39 cellular contexts compared by ENCODE assay signal in the genomic region with DNA sequence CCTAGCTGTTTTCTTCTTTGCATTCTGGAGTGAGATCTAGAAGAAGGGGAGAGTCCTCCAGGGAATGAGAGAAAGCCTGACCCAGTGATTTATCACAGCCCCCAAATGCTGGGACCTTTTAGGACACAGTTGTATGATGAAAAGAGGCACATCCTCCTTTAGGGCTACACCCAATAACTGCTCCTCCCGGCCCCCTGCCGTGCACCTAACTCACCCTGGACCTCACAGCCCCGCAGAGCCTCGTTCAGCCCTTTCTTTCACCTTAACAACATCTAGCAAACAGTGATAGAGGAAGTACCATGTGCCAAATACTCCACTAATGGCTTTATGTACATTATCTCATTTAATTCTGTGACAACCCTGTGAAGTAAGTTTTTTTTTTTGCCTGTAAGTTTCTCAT.
"Had no signal": no experiment of that assay in that cellular context is flagged by ENCODE, and none has a peak within 500 bp of the region (broad histone marks: within the 10 kb centered on the region; RNA-seq: fewer than 3 reads in every experiment).

No MANE protein-coding gene starts in this region.

- H3K9me3 ChIP-seq: adrenal gland, ascending aorta, body of pancreas, breast epithelium had no signal

- H3K9me3 Mint-ChIP-seq: activated naive CD4-positive, alpha-beta T cell treated with anti-CD3 and anti-CD28 coated beads for 36 hours; activated naive CD4-positive, alpha-beta T cell treated with anti-CD3 and anti-CD28 coated beads, Interleukin-2, amount 10 ng/mL, durations not matched to agents 7 days and 5 days; activated naive CD4-positive, alpha-beta T cell treated with anti-CD3 and anti-CD28 coated beads, Interleukin-2, amount 50 U/mL, for 24 hours; activated naive CD8-positive, alpha-beta T cell treated with anti-CD3 and anti-CD28 coated beads for 36 hours; activated naive CD8-positive, alpha-beta T cell treated with anti-CD3 and anti-CD28 coated beads, Interleukin-2, amount 10 ng/mL, durations not matched to agents 7 days and 5 days; activated naive CD8-positive, alpha-beta T cell treated with anti-CD3 and anti-CD28 coated beads, Interleukin-2, amount 50 U/mL, for 24 hours; activated T-cell treated with anti-CD3 and anti-CD28 coated beads, Interleukin-2, amount 50 U/mL, for 24 hours; activated T-cell treated with anti-CD3 and anti-CD28 coated beads, Interleukin-2, amount 50 U/mL, for 4 hours; activated T-helper 1 cell treated with anti-CD3 and anti-CD28 coated beads, Interleukin-12 subunit alpha, Interleukin-12 subunit beta, Interleukin-2, Interleukin-4 antibody, amounts not matched to agents 30 ng/mL and 10 ng/mL and 1 ng/mL, durations not matched to agents 14 hours and 24 hours and 36 hours; activated T-helper 17 cell treated with anti-CD3 and anti-CD28 coated beads, Interleukin-2, amount 50 U/mL, for 72 hours; activated T-helper 2 cell treated with anti-CD3 and anti-CD28 coated beads, Interferon-gamma antibody, Interleukin-2, Interleukin-4, amounts not matched to agents 10 μg/mL and 5 μg/mL and 100 μg/mL, durations not matched to agents 14 hours and 24 hours and 36 hours; brain had no signal

- FAIRE-seq: astrocyte, bronchial epithelial cell had no signal

- H3K27me3 Mint-ChIP-seq: activated naive CD4-positive, alpha-beta T cell treated with anti-CD3 and anti-CD28 coated beads, Interleukin-2, amount 10 ng/mL, durations not matched to agents 7 days and 5 days; activated naive CD8-positive, alpha-beta T cell; activated naive CD8-positive, alpha-beta T cell treated with anti-CD3 and anti-CD28 coated beads, Interleukin-2, amount 10 ng/mL, durations not matched to agents 7 days and 5 days; activated naive CD8-positive, alpha-beta T cell treated with anti-CD3 and anti-CD28 coated beads, Interleukin-2, amount 50 U/mL, for 24 hours; activated T-cell treated with anti-CD3 and anti-CD28 coated beads, Interleukin-2, amount 50 U/mL, for 24 hours; activated T-helper 17 cell treated with anti-CD3 and anti-CD28 coated beads, Interleukin-2, amount 50 U/mL, for 72 hours; central memory CD8-positive, alpha-beta T cell had no signal

- ATAC-seq: activated naive CD4-positive, alpha-beta T cell treated with anti-CD3 and anti-CD28 coated beads, Interleukin-2, amount 50 U/mL, for 72 hours; activated naive CD8-positive, alpha-beta T cell treated with anti-CD3 and anti-CD28 coated beads, Interleukin-2, amount 50 U/mL, for 24 hours; activated T-cell treated with anti-CD3 and anti-CD28 coated beads, Interleukin-2, amount 50 U/mL, for 4 hours; activated T-cell treated with anti-CD3 and anti-CD28 coated beads, Interleukin-2, amount 50 U/mL, for 72 hours; activated T-helper 17 cell treated with anti-CD3 and anti-CD28 coated beads, Interleukin-2, amount 50 U/mL, for 72 hours; body of pancreas had no signal

- H3K27ac ChIP-seq: adrenal gland, ascending aorta, body of pancreas, brain microvascular endothelial cell, breast epithelium, cardiac muscle cell had no signal

- H3K4me3 Mint-ChIP-seq: activated naive CD4-positive, alpha-beta T cell treated with anti-CD3 and anti-CD28 coated beads for 36 hours; activated naive CD4-positive, alpha-beta T cell treated with anti-CD3 and anti-CD28 coated beads, Interleukin-2, amount 10 ng/mL, durations not matched to agents 7 days and 5 days; activated naive CD4-positive, alpha-beta T cell treated with anti-CD3 and anti-CD28 coated beads, Interleukin-2, amount 50 U/mL, for 24 hours; activated naive CD8-positive, alpha-beta T cell; activated naive CD8-positive, alpha-beta T cell treated with anti-CD3 and anti-CD28 coated beads for 36 hours; activated naive CD8-positive, alpha-beta T cell treated with anti-CD3 and anti-CD28 coated beads, Interleukin-2, amount 10 ng/mL, durations not matched to agents 7 days and 5 days; activated naive CD8-positive, alpha-beta T cell treated with anti-CD3 and anti-CD28 coated beads, Interleukin-2, amount 50 U/mL, for 24 hours; activated T-cell treated with anti-CD3 and anti-CD28 coated beads, Interleukin-2, amount 50 U/mL, for 24 hours; activated T-cell treated with anti-CD3 and anti-CD28 coated beads, Interleukin-2, amount 50 U/mL, for 4 hours; activated T-cell treated with anti-CD3 and anti-CD28 coated beads, Interleukin-2, amount 50 U/mL, for 72 hours; activated T-helper 1 cell treated with anti-CD3 and anti-CD28 coated beads, Interleukin-12 subunit alpha, Interleukin-12 subunit beta, Interleukin-2, Interleukin-4 antibody, amounts not matched to agents 30 ng/mL and 10 ng/mL and 1 ng/mL, durations not matched to agents 14 hours and 24 hours and 36 hours; activated T-helper 17 cell treated with anti-CD3 and anti-CD28 coated beads, Interleukin-2, amount 50 U/mL, for 72 hours; brain; central memory CD8-positive, alpha-beta T cell had no signal

- H3K4me3 ChIP-seq: adrenal gland, ascending aorta, body of pancreas, breast epithelium, cardiac muscle cell had no signal

- H3K27ac Mint-ChIP-seq: activated naive CD4-positive, alpha-beta T cell treated with anti-CD3 and anti-CD28 coated beads for 36 hours; activated naive CD4-positive, alpha-beta T cell treated with anti-CD3 and anti-CD28 coated beads, Interleukin-2, amount 10 ng/mL, durations not matched to agents 7 days and 5 days; activated naive CD4-positive, alpha-beta T cell treated with anti-CD3 and anti-CD28 coated beads, Interleukin-2, amount 50 U/mL, for 24 hours; activated naive CD4-positive, alpha-beta T cell treated with anti-CD3 and anti-CD28 coated beads, Interleukin-2, amount 50 U/mL, for 72 hours; activated naive CD8-positive, alpha-beta T cell; activated naive CD8-positive, alpha-beta T cell treated with anti-CD3 and anti-CD28 coated beads for 36 hours; activated naive CD8-positive, alpha-beta T cell treated with anti-CD3 and anti-CD28 coated beads, Interleukin-2, amount 10 ng/mL, durations not matched to agents 7 days and 5 days; activated naive CD8-positive, alpha-beta T cell treated with anti-CD3 and anti-CD28 coated beads, Interleukin-2, amount 50 U/mL, for 24 hours; activated T-cell treated with anti-CD3 and anti-CD28 coated beads, Interleukin-2, amount 50 U/mL, for 24 hours; activated T-cell treated with anti-CD3 and anti-CD28 coated beads, Interleukin-2, amount 50 U/mL, for 72 hours; activated T-helper 1 cell treated with anti-CD3 and anti-CD28 coated beads, Interleukin-12 subunit alpha, Interleukin-12 subunit beta, Interleukin-2, Interleukin-4 antibody, amounts not matched to agents 30 ng/mL and 10 ng/mL and 1 ng/mL, durations not matched to agents 14 hours and 24 hours and 36 hours; activated T-helper 17 cell treated with anti-CD3 and anti-CD28 coated beads, Interleukin-2, amount 50 U/mL, for 72 hours; activated T-helper 2 cell treated with anti-CD3 and anti-CD28 coated beads, Interferon-gamma antibody, Interleukin-2, Interleukin-4, amounts not matched to agents 10 μg/mL and 5 μg/mL and 100 μg/mL, durations not matched to agents 14 hours and 24 hours and 36 hours; brain had no signal

- H3K27me3 ChIP-seq: adrenal gland, ascending aorta, body of pancreas, brain microvascular endothelial cell, breast epithelium, cardiac muscle cell had no signal

- DNase-seq: activated effector memory CD4-positive, alpha-beta T cell treated with anti-CD3 and anti-CD28 coated beads, Interleukin-2, amount 50 U/mL, for 16 hours; activated effector memory CD4-positive, alpha-beta T cell treated with Interleukin-2 at 50 U/mL for 16 hours; activated gamma-delta T cell; activated gamma-delta T cell treated with Interleukin-2 at 50 U/mL for 16 hours; activated naive CD4-positive, alpha-beta T cell; activated naive CD4-positive, alpha-beta T cell treated with anti-CD3 and anti-CD28 coated beads for 36 hours; activated naive CD4-positive, alpha-beta T cell treated with anti-CD3 and anti-CD28 coated beads, Interleukin-2, amount 10 ng/mL, durations not matched to agents 7 days and 5 days; activated naive CD4-positive, alpha-beta T cell treated with anti-CD3 and anti-CD28 coated beads, Interleukin-2, amount 50 U/mL, for 16 hours; activated naive CD4-positive, alpha-beta T cell treated with Interleukin-2 at 50 U/mL for 16 hours; activated naive CD8-positive, alpha-beta T cell treated with anti-CD3 and anti-CD28 coated beads for 36 hours; activated naive CD8-positive, alpha-beta T cell treated with anti-CD3 and anti-CD28 coated beads, Interleukin-2, amount 10 ng/mL, durations not matched to agents 7 days and 5 days; activated naive CD8-positive, alpha-beta T cell treated with anti-CD3 and anti-CD28 coated beads, Interleukin-2, amount 50 U/mL, for 24 hours; activated T-cell treated with anti-CD3 and anti-CD28 coated beads, Interleukin-2, amount 50 U/mL, for 24 hours; activated T-cell treated with anti-CD3 and anti-CD28 coated beads, Interleukin-2, amount 50 U/mL, for 4 hours; activated T-cell treated with anti-CD3 and anti-CD28 coated beads, Interleukin-2, amount 50 U/mL, for 48 hours; activated T-cell treated with anti-CD3 and anti-CD28 coated beads, Interleukin-2, amount 50 U/mL, for 72 hours; adrenal gland; amniotic stem cell; amygdala; anterior cingulate cortex; aorta; body of pancreas; brain microvascular endothelial cell; caudate nucleus; central memory CD4-positive, alpha-beta T cell; cerebellar nuclear complex had no signal

- H3K4me1 Mint-ChIP-seq: activated naive CD4-positive, alpha-beta T cell treated with anti-CD3 and anti-CD28 coated beads, Interleukin-2, amount 10 ng/mL, durations not matched to agents 7 days and 5 days; activated naive CD4-positive, alpha-beta T cell treated with anti-CD3 and anti-CD28 coated beads, Interleukin-2, amount 50 U/mL, for 24 hours; activated naive CD8-positive, alpha-beta T cell treated with anti-CD3 and anti-CD28 coated beads for 36 hours; activated naive CD8-positive, alpha-beta T cell treated with anti-CD3 and anti-CD28 coated beads, Interleukin-2, amount 10 ng/mL, durations not matched to agents 7 days and 5 days; activated naive CD8-positive, alpha-beta T cell treated with anti-CD3 and anti-CD28 coated beads, Interleukin-2, amount 50 U/mL, for 24 hours; activated T-helper 17 cell treated with anti-CD3 and anti-CD28 coated beads, Interleukin-2, amount 50 U/mL, for 72 hours; brain; central memory CD8-positive, alpha-beta T cell had no signal

- H3K36me3 ChIP-seq: adrenal gland, ascending aorta, brain microvascular endothelial cell, breast epithelium, cardiac muscle cell had no signal

- H3K4me1 ChIP-seq: adrenal gland, ascending aorta, body of pancreas, breast epithelium had no signal

- H3K36me3 Mint-ChIP-seq: activated naive CD4-positive, alpha-beta T cell treated with anti-CD3 and anti-CD28 coated beads, Interleukin-2, amount 10 ng/mL, durations not matched to agents 7 days and 5 days; activated naive CD4-positive, alpha-beta T cell treated with anti-CD3 and anti-CD28 coated beads, Interleukin-2, amount 50 U/mL, for 24 hours; activated naive CD4-positive, alpha-beta T cell treated with anti-CD3 and anti-CD28 coated beads, Interleukin-2, amount 50 U/mL, for 72 hours; activated naive CD8-positive, alpha-beta T cell; activated naive CD8-positive, alpha-beta T cell treated with anti-CD3 and anti-CD28 coated beads for 36 hours; activated naive CD8-positive, alpha-beta T cell treated with anti-CD3 and anti-CD28 coated beads, Interleukin-2, amount 10 ng/mL, durations not matched to agents 7 days and 5 days; brain had no signal
